1 cellular context compared by ENCODE assay signal in genomic region chr16:85306071-85306792, GRCh38.
TF ChIP-seq lines count a peak whose summit lies in the region.

No MANE protein-coding gene starts in this region.

TF ChIP-seq in K562, 482 proteins besides CTCF, POLR2A, EP300 and RAD21 (continued from another document and continues in another):
- peak; percentile 96 for TF ChIP-seq MGA (IDR thresholded peaks at IDR 0.05)
- TF ChIP-seq ZNF316 (IDR thresholded peaks at IDR 0.05), result 0 out of 2 replicates have a peak, but pooled peaks have one; percentile 15
- peak; percentile 54; the same call in 1 of the 2 replicates for TF ChIP-seq ETV1 (tag; conservative IDR thresholded peaks at IDR 0.05; ENCODE audit: low read depth)
- no peak for TF ChIP-seq CHCHD3 (CRISPR knock-in tag; IDR thresholded peaks at IDR 0.05)
- TF ChIP-seq TCF15 (CRISPR knock-in tag; IDR thresholded peaks at IDR 0.05), result 0 out of 2 replicates have a peak, but pooled peaks have one; percentile 12
- TF ChIP-seq FOSL1 (tag; conservative IDR thresholded peaks at IDR 0.05), result peak; percentile 47; the same call in 1 of the 2 replicates
- TF ChIP-seq GTF2F1 (IDR thresholded peaks at IDR 0.05; ENCODE audit: low read depth, low read length), result no peak
- no peak for TF ChIP-seq CC2D1A (IDR thresholded peaks at IDR 0.05)
- no peak for TF ChIP-seq ELK1 (CRISPR knock-in tag; IDR thresholded peaks at IDR 0.05)
- TF ChIP-seq PREB (CRISPR knock-in tag; IDR thresholded peaks at IDR 0.05), result no peak
- peak; percentile 81 for TF ChIP-seq USF2 (CRISPR knock-in tag; IDR thresholded peaks at IDR 0.05)
- peak; percentile 16; the same call in 1 of the 2 replicates for TF ChIP-seq ATF1 (CRISPR knock-in tag; IDR thresholded peaks at IDR 0.05)
- peak; percentile 94 for TF ChIP-seq ATF1 (tag; IDR thresholded peaks at IDR 0.05)
- TF ChIP-seq NCOA2 (IDR thresholded peaks at IDR 0.05; ENCODE audit: partially characterized antibody in 2 of 2), result no peak
- peak; percentile 71 for TF ChIP-seq ZFX (CRISPR knock-in tag; IDR thresholded peaks at IDR 0.05)
- TF ChIP-seq ZBTB9 (CRISPR knock-in tag; IDR thresholded peaks at IDR 0.05), result peak; percentile 84
- TF ChIP-seq HCFC1 (IDR thresholded peaks at IDR 0.05; ENCODE audit: low read depth, low read length), result no peak
- TF ChIP-seq TAF7 (tag; IDR thresholded peaks at IDR 0.05), result no peak
- TF ChIP-seq MLX (CRISPR knock-in tag; conservative IDR thresholded peaks at IDR 0.05), result no peak
- TF ChIP-seq ZNF444 (CRISPR knock-in tag; IDR thresholded peaks at IDR 0.05), result peak; percentile 16; the same call in 1 of the 2 replicates
- no peak for TF ChIP-seq SREBF1 (IDR thresholded peaks at IDR 0.05; ENCODE audit: borderline replicate concordance, low read depth, low read length)
- TF ChIP-seq KLF6 (CRISPR knock-in tag; IDR thresholded peaks at IDR 0.05; ENCODE audit: borderline replicate concordance), result peak; percentile 58; the same call in 1 of the 2 replicates
- TF ChIP-seq MTA2 (IDR thresholded peaks at IDR 0.05; ENCODE audit: low read depth), result no peak
- no peak for TF ChIP-seq ZNF780A (CRISPR knock-in tag; IDR thresholded peaks at IDR 0.05)
- no peak for TF ChIP-seq HDAC3 (IDR thresholded peaks at IDR 0.05; ENCODE audit: borderline replicate concordance, partially characterized antibody)
- no peak for TF ChIP-seq CBFA2T3 (IDR thresholded peaks at IDR 0.05)
- peak; percentile 83 for TF ChIP-seq SPI1 (IDR thresholded peaks at IDR 0.05; ENCODE audit: borderline replicate concordance, low read depth, low read length)
- TF ChIP-seq ZBTB40 (IDR thresholded peaks at IDR 0.05), result 0 out of 2 replicates have a peak, but pooled peaks have one; percentile 49
- TF ChIP-seq ZBTB40 (CRISPR knock-in tag; IDR thresholded peaks at IDR 0.05), result no peak
